ENCODE assay signal across 11 cellular contexts in genomic region chrX:46208225-46208854, GRCh38.
A peak's percentile ranks its signal among the peaks of the same experiment; 100 is the strongest.
DNase-seq lines count a peak whose midpoint lies in the region; ATAC-seq and TF ChIP-seq lines count a peak whose summit lies in the region.
"Had no signal": no experiment of that assay in that cellular context is flagged by ENCODE, and none has a peak within 500 bp of the region (broad histone marks: within the 10 kb centered on the region; RNA-seq: fewer than 3 reads in every experiment).

No MANE protein-coding gene starts in this region.

- H2AFZ ChIP-seq in KMS-11 (ENCODE audit: low read depth), result peak overlapping the region; percentile 19; the same call in 1 of the 2 replicates
- no peak overlapping the region for H2AFZ ChIP-seq in neuronal stem cell (ENCODE audit: low read length)

- no peak overlapping the region for H3K14ac ChIP-seq in neuronal stem cell (ENCODE audit: low read length)

- H3K4me1 ChIP-seq in KMS-11 (ENCODE audit: low read depth, poor library complexity, severe bottlenecking) (peaks cover 42% of the 10 kb centered on the region), neuronal stem cell (ENCODE audit: control insufficient read depth in 2 of 2, insufficient read depth in 1 of 2, low read depth in 1 of 2, low read length in 2 of 2) (no peaks in the 10 kb centered on the region)
- H3K4me1 ChIP-seq: psoas muscle had no signal

- DNase-seq in AG09309 (ENCODE audit: low read depth), result peak; percentile 20
- no peak for DNase-seq in neuronal stem cell (ENCODE audit: low spot score)
- DNase-seq in NCI-H2227 (lab: John Stamatoyannopoulos, UW; ENCODE audit: unreplicated experiment), result no peak
- no peak for DNase-seq in NCI-H2196 treated with DMSO at 0.1 percent for 48 hours (lab: John Stamatoyannopoulos, UW; ENCODE audit: unreplicated experiment)
- no peak for DNase-seq in T-helper 1 cell
- DNase-seq: activated CD4-positive, alpha-beta T cell treated with anti-CD3 and anti-CD28 coated beads, Interleukin-2, amount 50 U/mL, for 1 hour; central memory CD4-positive, alpha-beta T cell; psoas muscle had no signal

- no peak overlapping the region for H2BK120ac ChIP-seq in neuronal stem cell (ENCODE audit: low read depth, low read length)

- peak; percentile 53 for ATAC-seq in GM19328 (IDR thresholded peaks at IDR 0.05; ENCODE audit: unreplicated experiment)
- ATAC-seq in esophagus mucosa, result peak; percentile 71
- ATAC-seq: psoas muscle had no signal

- H4K20me1 ChIP-seq in KMS-11 (ENCODE audit: insufficient read depth), result no peaks in the 10 kb centered on the region

- H3K18ac ChIP-seq in neuronal stem cell (ENCODE audit: low read length), result no peak overlapping the region

- no peak overlapping the region for H3K23ac ChIP-seq in neuronal stem cell (ENCODE audit: low read depth, low read length, poor library complexity)

- H3K36me3 ChIP-seq in KMS-11 (ENCODE audit: insufficient read depth) (no peaks in the 10 kb centered on the region), neuronal stem cell (replicated peaks in 1 of 2; ENCODE audit: control insufficient read depth in 2 of 2, insufficient read depth in 2 of 2, low read length in 2 of 2) (no peaks in the 10 kb centered on the region)

- no peak overlapping the region for H4K8ac ChIP-seq in neuronal stem cell (ENCODE audit: low read depth, low read length)

- no peaks in the 10 kb centered on the region for H3K9me3 ChIP-seq in neuronal stem cell (replicated peaks in 1 of 2; ENCODE audit: control insufficient read depth in 2 of 2, insufficient read depth in 1 of 2, low read depth in 1 of 2, low read length in 2 of 2)
- H3K9me3 ChIP-seq: psoas muscle had no signal

- H3K79me1 ChIP-seq in neuronal stem cell (ENCODE audit: low read depth, low read length), result no peaks in the 10 kb centered on the region

- H2BK15ac ChIP-seq in neuronal stem cell (ENCODE audit: low read length), result no peak overlapping the region

- H3K27me3 ChIP-seq in KMS-11 (ENCODE audit: insufficient read depth, low read depth) (no peaks in the 10 kb centered on the region), neuronal stem cell (ENCODE audit: control insufficient read depth in 3 of 3, insufficient read depth in 3 of 3, low read depth in 1 of 3, low read length in 3 of 3) (no peaks in the 10 kb centered on the region)

- WGBS in neuronal stem cell (ENCODE audit: extremely low coverage in 2 of 2, insufficient read length in 2 of 2, insufficient replicate concordance in 1 of 2), 2 donors, result no CpG with 5 or more reads among the region's 2 CpGs

- H2BK5ac ChIP-seq in neuronal stem cell (ENCODE audit: low read length), result no peak overlapping the region

- peak overlapping the region; percentile 66 for H3K4me2 ChIP-seq in KMS-11
- H3K4me2 ChIP-seq in neuronal stem cell (ENCODE audit: insufficient read depth, low read length, poor library complexity, severe bottlenecking), result no peak overlapping the region

- H3K4me3 ChIP-seq in AG09309 (ENCODE audit: control insufficient read depth, low read depth, low read length) (no peak overlapping the region), KMS-11 (IDR thresholded peaks at IDR 0.05; ENCODE audit: insufficient read depth, low read depth, low read length) (no peak overlapping the region), neuronal stem cell (ENCODE audit: low read length in 2 of 2) (no peak overlapping the region)
- H3K4me3 ChIP-seq: psoas muscle had no signal

- H3K4ac ChIP-seq in neuronal stem cell (ENCODE audit: low read length), result no peak overlapping the region

- H3K79me2 ChIP-seq in KMS-11 (ENCODE audit: insufficient read depth, low read depth), result no peaks in the 10 kb centered on the region

- no peak overlapping the region for H4K91ac ChIP-seq in neuronal stem cell (ENCODE audit: low read depth, low read length, poor library complexity)

- H2BK12ac ChIP-seq in neuronal stem cell (ENCODE audit: low read length), result no peak overlapping the region

- TF ChIP-seq CTCF in AG09309 (IDR thresholded peaks at IDR 0.05; ENCODE audit: control insufficient read depth, insufficient read depth, low read depth, low read length, missing control alignments), result no peak
- TF ChIP-seq CTCF in KMS-11 (conservative IDR thresholded peaks at IDR 0.05; ENCODE audit: low read depth, low read length), result no peak

- H2AK5ac ChIP-seq in neuronal stem cell (ENCODE audit: low read depth, low read length), result no peak overlapping the region

- H3K27ac ChIP-seq in KMS-11 (no peak overlapping the region), neuronal stem cell (replicated peaks; ENCODE audit: low read length) (no peak overlapping the region)
- H3K27ac ChIP-seq: psoas muscle had no signal

- H3K9ac ChIP-seq in KMS-11, result no peak overlapping the region
- H3K9ac ChIP-seq in neuronal stem cell (ENCODE audit: low read depth, low read length, poor library complexity), result no peak overlapping the region
